In the genomic region with DNA sequence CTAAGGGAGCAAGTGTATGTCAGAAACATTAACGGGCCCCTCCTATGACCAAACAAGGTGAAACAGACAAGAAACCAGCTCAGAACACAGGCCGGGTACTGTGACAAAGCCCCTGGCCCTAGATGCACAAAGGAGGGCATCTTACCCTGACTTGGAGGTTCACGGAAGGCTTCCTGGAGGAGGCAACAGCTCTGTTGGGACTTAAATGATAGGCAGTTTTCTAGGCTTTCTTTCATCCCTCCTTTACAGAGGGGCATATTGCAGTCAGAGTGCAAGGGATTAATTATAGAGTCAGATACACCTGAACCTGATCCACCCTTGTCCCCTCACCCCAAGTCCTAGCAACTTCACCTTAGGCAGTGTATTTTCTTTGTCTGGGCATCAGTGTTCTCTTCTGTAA, we compare ENCODE assay signal across 16 cellular contexts. TPM values are rescaled to one million over a fixed set of nuclear protein-coding genes. Genes with fewer than 3 reads are reported as not detected.
DNase-seq lines count a peak whose midpoint lies in the region; ATAC-seq and TF ChIP-seq lines count a peak whose summit lies in the region.
"Had no signal": no experiment of that assay in that cellular context is flagged by ENCODE, and none has a peak within 500 bp of the region (broad histone marks: within the 10 kb centered on the region; RNA-seq: fewer than 3 reads in every experiment).

No MANE protein-coding gene starts in this region.

- peaks cover 20% of the 10 kb centered on the region for H3K36me3 ChIP-seq in cardiac muscle cell

- no peak overlapping the region for H3K27ac Mint-ChIP-seq in central memory CD8-positive, alpha-beta T cell (ENCODE audit: low read depth)
- peak overlapping the region in 1 of 10 donors; percentile 32 for H3K27ac Mint-ChIP-seq in naive thymus-derived CD8-positive, alpha-beta T cell
- H3K27ac Mint-ChIP-seq: natural killer cell treated with Interleukin-12 subunit alpha and Interleukin-12 subunit beta and Interleukin-15 and Interleukin-18, amount 100 ng/mL, for 72 hours had no signal

- H3K27me3 ChIP-seq in cardiac muscle cell, result no peaks in the 10 kb centered on the region

- H3K4me3 Mint-ChIP-seq in central memory CD8-positive, alpha-beta T cell, result peak overlapping the region; percentile 46
- peak overlapping the region in 8 of 10 donors; percentile 7 to 68 (median 49) for H3K4me3 Mint-ChIP-seq in naive thymus-derived CD8-positive, alpha-beta T cell

- H3K27ac ChIP-seq in cardiac muscle cell, result peak overlapping the region; percentile 83

- H3K4me1 Mint-ChIP-seq in central memory CD8-positive, alpha-beta T cell, result no peaks in the 10 kb centered on the region
- peaks cover 2 to 21% (median 8%) of the 10 kb centered on the region in 4 donors for H3K4me1 Mint-ChIP-seq in naive thymus-derived CD8-positive, alpha-beta T cell

- H3K9me3 Mint-ChIP-seq in central memory CD8-positive, alpha-beta T cell, result no peaks in the 10 kb centered on the region
- H3K9me3 Mint-ChIP-seq in naive thymus-derived CD8-positive, alpha-beta T cell, result no peaks in the 10 kb centered on the region
- H3K9me3 Mint-ChIP-seq: natural killer cell treated with Interleukin-12 subunit alpha and Interleukin-12 subunit beta and Interleukin-15 and Interleukin-18, amount 100 ng/mL, for 72 hours had no signal

- H3K4me3 ChIP-seq in cardiac muscle cell, result peak overlapping the region; percentile 58

- peaks cover 72% of the 10 kb centered on the region for H3K4me1 ChIP-seq in cardiac muscle cell (ENCODE audit: low read depth)

- intact Hi-C loops in cardiac septum (cut with DNase I), result no loop called here

- no peaks in the 10 kb centered on the region for H3K9me3 ChIP-seq in cardiac muscle cell (ENCODE audit: low read depth)
- H3K9me3 ChIP-seq: heart left ventricle had no signal

- TF ChIP-seq CTCF in cardiac muscle cell (IDR thresholded peaks at IDR 0.05; ENCODE audit: low read depth, low read length), result no peak

- H3K27me3 Mint-ChIP-seq in central memory CD8-positive, alpha-beta T cell, result peaks cover 79% of the 10 kb centered on the region
- peaks cover 17 to 49% (median 37%) of the 10 kb centered on the region in 5 donors for H3K27me3 Mint-ChIP-seq in naive thymus-derived CD8-positive, alpha-beta T cell

- POLR2A ChIA-PET in naive thymus-derived CD8-positive, alpha-beta T cell (lab: Charles Lee), result no interaction called here

- H3K36me3 Mint-ChIP-seq in central memory CD8-positive, alpha-beta T cell (ENCODE audit: insufficient read depth), result no peaks in the 10 kb centered on the region
- H3K36me3 Mint-ChIP-seq in naive thymus-derived CD8-positive, alpha-beta T cell, result peaks cover 0 to 4% (median 0%) of the 10 kb centered on the region in 3 donors
- H3K36me3 Mint-ChIP-seq: natural killer cell treated with Interleukin-12 subunit alpha and Interleukin-12 subunit beta and Interleukin-15 and Interleukin-18, amount 100 ng/mL, for 72 hours had no signal

- DNase-seq in cardiac muscle cell (ENCODE audit: low read depth in 1 of 2, low spot score in 1 of 2) (no peak), cardiac septum (ENCODE audit: low spot score) (no peak), AML-193 (lab: John Stamatoyannopoulos, UW) (no peak), SHP77 (lab: John Stamatoyannopoulos, UW) (no peak)
- no peak for DNase-seq in central memory CD8-positive, alpha-beta T cell (ENCODE audit: low spot score in 2 of 2)
- no peak for DNase-seq in naive thymus-derived CD8-positive, alpha-beta T cell
- no peak for DNase-seq in stimulated activated CD4-positive, alpha-beta T cell treated with anti-CD3 and anti-CD28 coated beads, Interleukin-4, amount 100 ng/mL, for 24 hours
- DNase-seq: activated CD8-positive, alpha-beta memory T cell treated with anti-CD3 and anti-CD28 coated beads, Interleukin-2, amount 50 U/mL, for 48 hours; DMS79; Kasumi-1; left cardiac atrium; NCI-H510A treated with DMSO at 0.1 percent for 48 hours; stimulated activated naive CD4-positive, alpha-beta T cell treated with Interleukin-2 at 50 U/mL for 16 hours had no signal

- no peak for ATAC-seq in central memory CD8-positive, alpha-beta T cell (replicated peaks; ENCODE audit: extremely low read depth, poor library complexity, severe bottlenecking)
- no peak for ATAC-seq in naive thymus-derived CD8-positive, alpha-beta T cell
- ATAC-seq in GM19463 (IDR thresholded peaks at IDR 0.05; ENCODE audit: unreplicated experiment), result no peak
- ATAC-seq: natural killer cell treated with Interleukin-12 subunit alpha and Interleukin-12 subunit beta and Interleukin-15 and Interleukin-18, amount 100 ng/mL, for 72 hours had no signal

RNA-seq across cellular contexts. Expression of a gene that starts 8.4 kb away (rescaled TPM):
- total RNA-seq in cardiac muscle cell, result 132 and 170 TPM in 2 replicates
- 142 and 206 TPM in 2 replicates for polyA plus RNA-seq in cardiac muscle cell
- 3.6 TPM for total RNA-seq in cardiac septum
- not detected for total RNA-seq in naive thymus-derived CD8-positive, alpha-beta T cell
- polyA plus RNA-seq in naive thymus-derived CD8-positive, alpha-beta T cell, result under 1 TPM; 0.23 to 0.59 (median 0.55) TPM
- total RNA-seq: natural killer cell treated with Interleukin-12 subunit alpha and Interleukin-12 subunit beta and Interleukin-15 and Interleukin-18, amount 100 ng/mL, for 72 hours had no signal

Comparison
In these comparisons a context has a peak if more than half of its experiments do, and no peak if none do; other contexts are left out.
1. RNA of a gene that starts 8.4 kb away (total RNA-seq): 132 to 170 TPM in cardiac muscle cell; 3.6 TPM in cardiac septum (single experiment) and not detected in naive thymus-derived CD8-positive, alpha-beta T cell; every median in the first group is over 10 times any median in the second.